In genomic region chr12:106128526-106129430, GRCh38 we compare ENCODE assay signal across 1 cellular context.
A peak's percentile ranks its signal among the peaks of the same experiment; 100 is the strongest.
TF ChIP-seq lines count a peak whose summit lies in the region.

No MANE protein-coding gene starts in this region.

TF ChIP-seq in HepG2, 621 proteins besides CTCF, POLR2A, EP300 and RAD21 (continued from another document):
- TF ChIP-seq ZNF687 (CRISPR knock-in tag; IDR thresholded peaks at IDR 0.05) (0 out of 2 replicates have a peak, but pooled peaks have one; percentile 18), ZBTB10 (CRISPR knock-in tag; IDR thresholded peaks at IDR 0.05; ENCODE audit: borderline replicate concordance) (no peak)
